In genomic region chr16:17578921-17579876, GRCh38 we compare ENCODE assay signal across 8 cellular contexts.
DNase-seq lines count a peak whose midpoint lies in the region; ATAC-seq and TF ChIP-seq lines count a peak whose summit lies in the region.

No MANE protein-coding gene starts in this region.

- peak; percentile 12 for DNase-seq in COR-L47 (lab: John Stamatoyannopoulos, UW)
- DNase-seq in HT-29 (ENCODE audit: low spot score): peak; percentile 75
- DNase-seq in RWPE1 (ENCODE audit: low spot score): peak; percentile 78
- DNase-seq in activated gamma-delta T cell treated with anti-CD3 and anti-CD28 coated beads, Interleukin-2, amount 50 U/mL, for 16 hours (ENCODE audit: low read depth): peak; percentile 45
- peak; percentile 49 for DNase-seq in globus pallidus (ENCODE audit: low spot score)
- peak in 1 of 2 donors; percentile 58 for DNase-seq in aorta

- H3K79me2 ChIP-seq in parathyroid adenoma: no peaks in the 10 kb centered on the region

- TF ChIP-seq CTCF in RWPE1 (conservative IDR thresholded peaks at IDR 0.05; ENCODE audit: low read depth): peak; percentile 65
- peak; percentile 73 for TF ChIP-seq CTCF in parathyroid adenoma (IDR thresholded peaks at IDR 0.05)

- H3K4me1 ChIP-seq in parathyroid adenoma (no peaks in the 10 kb centered on the region), aorta (ENCODE audit: control insufficient read depth in 1 of 2, insufficient read depth in 2 of 2, low read length in 2 of 2) (no peaks in the 10 kb centered on the region)

- H3K4me2 ChIP-seq in parathyroid adenoma (ENCODE audit: low read length): no peak overlapping the region

- CTCF ChIA-PET in RWPE1 (lab: Yijun Ruan, JAX): interaction anchor here (0.5 to 1.9 kb wide), 15 partner anchors 8 to 603 kb away, joined by 3 to 15 read pairs (median 4); no protein-coding TSS in a partner anchor

- no peaks in the 10 kb centered on the region for H3K9me3 ChIP-seq in parathyroid adenoma (ENCODE audit: control insufficient read depth, low read length)
- no peaks in the 10 kb centered on the region for H3K9me3 ChIP-seq in aorta (ENCODE audit: control insufficient read depth, low read length)

- H2AFZ ChIP-seq in parathyroid adenoma: no peak overlapping the region

- H3K9ac ChIP-seq in parathyroid adenoma: no peak overlapping the region

- no peak overlapping the region for H3K27ac ChIP-seq in RWPE1
- no peak overlapping the region for H3K27ac ChIP-seq in parathyroid adenoma
- H3K27ac ChIP-seq in aorta (ENCODE audit: low read depth in 1 of 2, low read length in 2 of 2): no peak overlapping the region

- H3K4me3 ChIP-seq in parathyroid adenoma (ENCODE audit: low read depth, low read length) (no peak overlapping the region), aorta (ENCODE audit: low read length in 2 of 2) (no peak overlapping the region)

- 20 to 24% methylated on average over 10 of the region's 10 CpGs for WGBS in aorta, 2 donors

- intact Hi-C loops in aorta (cut with DNase I): loop anchor here (5.0 to 10.0 kb wide), 3 partner anchors 102 to 714 kb away; partner anchors contain the start of gene XYLT1 (in 1 of the 2)

- H3K27me3 ChIP-seq in parathyroid adenoma (ENCODE audit: control insufficient read depth, insufficient read depth, low read length) (no peaks in the 10 kb centered on the region), aorta (ENCODE audit: control insufficient read depth in 1 of 2, insufficient read depth in 2 of 2, low read length in 1 of 2) (no peaks in the 10 kb centered on the region)

- ATAC-seq in aorta (ENCODE audit: low FRiP score) (peak; percentile 78), HG03196 (IDR thresholded peaks at IDR 0.05; ENCODE audit: unreplicated experiment) (no peak)

- POLR2A ChIA-PET in RWPE1 (lab: Yijun Ruan, JAX; ENCODE audit: low non-redundant PET): no interaction called here

- H3K36me3 ChIP-seq in parathyroid adenoma (ENCODE audit: control insufficient read depth, insufficient read depth, low read length): no peaks in the 10 kb centered on the region
- no peaks in the 10 kb centered on the region for H3K36me3 ChIP-seq in aorta (ENCODE audit: control insufficient read depth in 1 of 2, insufficient read depth in 2 of 2, low read length in 1 of 2)
